In the genomic region with DNA sequence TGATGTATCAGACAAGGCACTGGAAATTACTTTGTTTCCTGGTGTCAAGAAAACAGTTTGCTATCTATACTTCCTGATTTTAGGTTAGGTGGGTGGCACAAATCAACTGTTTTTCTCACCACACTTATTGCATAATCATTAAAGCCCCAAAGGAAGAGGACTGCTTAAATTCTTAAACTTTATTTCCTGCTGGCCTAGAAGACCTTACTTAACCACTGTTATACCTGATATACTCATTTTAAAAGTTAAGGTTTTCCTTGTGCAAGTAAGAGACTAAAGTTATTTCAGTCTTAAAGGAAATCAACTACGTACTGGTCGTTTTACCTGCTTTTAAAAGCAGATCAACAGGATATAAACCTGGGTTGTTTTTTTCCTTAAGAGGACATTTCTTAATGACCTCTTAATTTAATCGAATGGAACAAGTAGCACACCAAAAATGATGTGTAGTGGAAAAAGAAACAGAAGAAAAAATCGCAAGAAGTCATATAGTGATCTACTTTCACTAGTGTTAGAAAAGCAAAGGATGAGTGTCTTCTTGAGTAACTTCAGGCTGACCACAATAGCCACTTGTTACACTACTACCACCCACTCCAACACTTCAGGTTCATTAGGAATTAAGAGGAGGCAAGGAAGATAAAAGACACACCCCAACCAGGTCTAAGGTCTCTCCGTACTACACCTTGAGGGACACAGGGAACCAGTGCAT, we compare ENCODE assay signal across 8 cellular contexts. TPM values are rescaled to one million over a fixed set of nuclear protein-coding genes. Genes with fewer than 3 reads are reported as not detected.
DNase-seq lines count a peak whose midpoint lies in the region; ATAC-seq, FAIRE-seq and TF ChIP-seq lines count a peak whose summit lies in the region.

No MANE protein-coding gene starts in this region.

- peaks cover 2% of the 10 kb centered on the region for H3K4me1 ChIP-seq in effector memory CD4-positive, alpha-beta T cell (ENCODE audit: control insufficient read depth, insufficient read depth, low read length, poor library complexity, severe bottlenecking)
- peaks cover 5% of the 10 kb centered on the region in 2 donors for H3K4me1 ChIP-seq in mucosa of rectum (ENCODE audit: control insufficient read depth in 2 of 2, insufficient read depth in 2 of 2, low read length in 2 of 2)

- peak overlapping the region; percentile 81 for H3K27ac ChIP-seq in effector memory CD4-positive, alpha-beta T cell (ENCODE audit: insufficient read depth, low read length, poor library complexity, severe bottlenecking)
- peak overlapping the region; percentile 82 to 90 for H3K27ac ChIP-seq in mucosa of rectum (ENCODE audit: low read depth in 2 of 2, low read length in 2 of 2)

- peaks cover 81% of the 10 kb centered on the region for H3K4me1 Mint-ChIP-seq in activated T-cell treated with anti-CD3 and anti-CD28 coated beads, Interleukin-2, amount 50 U/mL, for 72 hours (ENCODE audit: low read depth)

- peak overlapping the region; percentile 88 to 92 for H3K9ac ChIP-seq in mucosa of rectum (ENCODE audit: low read depth in 1 of 2, low read length in 2 of 2)

- H3K27me3 ChIP-seq in effector memory CD4-positive, alpha-beta T cell (replicated peaks; ENCODE audit: control insufficient read depth, insufficient read depth, low read length, poor library complexity, severe bottlenecking) = no peaks in the 10 kb centered on the region
- H3K27me3 ChIP-seq in mucosa of rectum (ENCODE audit: control insufficient read depth in 2 of 2, insufficient read depth in 2 of 2, low read length in 2 of 2) = no peaks in the 10 kb centered on the region

- no peak for FAIRE-seq in H54 (lab: Jason Lieb, UNC)

- no peaks in the 10 kb centered on the region for H3K36me3 ChIP-seq in effector memory CD4-positive, alpha-beta T cell (ENCODE audit: control insufficient read depth, insufficient read depth, low read length)
- peaks cover 0 to 3% of the 10 kb centered on the region in 2 donors for H3K36me3 ChIP-seq in mucosa of rectum (ENCODE audit: control insufficient read depth in 2 of 2, insufficient read depth in 2 of 2, low read length in 2 of 2)

- no peaks in the 10 kb centered on the region for H3K27me3 Mint-ChIP-seq in activated T-cell treated with anti-CD3 and anti-CD28 coated beads, Interleukin-2, amount 50 U/mL, for 72 hours (ENCODE audit: low read depth)

- H3K4me3 Mint-ChIP-seq in activated T-cell treated with anti-CD3 and anti-CD28 coated beads, Interleukin-2, amount 50 U/mL, for 72 hours = peak overlapping the region; percentile 95 to 98

- H3K4me3 ChIP-seq in effector memory CD4-positive, alpha-beta T cell (ENCODE audit: insufficient read depth, low read depth, low read length, poor library complexity, severe bottlenecking) = peak overlapping the region; percentile 87
- peak overlapping the region; percentile 80 to 94 for H3K4me3 ChIP-seq in mucosa of rectum (ENCODE audit: low read length in 2 of 2)

- DNase-seq in activated T-cell treated with anti-CD3 and anti-CD28 coated beads, Interleukin-2, amount 50 U/mL, for 72 hours = peak; percentile 35 to 37
- DNase-seq in activated T-cell treated with anti-CD3 and anti-CD28 coated beads, Interleukin-2, amount 50 U/mL, for 1 hour = no peak
- DNase-seq in SIG-M5 (lab: John Stamatoyannopoulos, UW) (peak; percentile 66), H54 (ENCODE audit: insufficient read length, low spot score) (no peak), hepatic stellate cell (ENCODE audit: low spot score) (no peak)
- no peak for DNase-seq in effector memory CD4-positive, alpha-beta T cell

- peaks cover 0 to 9% of the 10 kb centered on the region in 2 donors for H3K36me3 Mint-ChIP-seq in activated T-cell treated with anti-CD3 and anti-CD28 coated beads, Interleukin-2, amount 50 U/mL, for 72 hours (ENCODE audit: insufficient read depth in 2 of 2)

- H3K27ac Mint-ChIP-seq in activated T-cell treated with anti-CD3 and anti-CD28 coated beads, Interleukin-2, amount 50 U/mL, for 72 hours = peak overlapping the region; percentile 95

- H3K9me3 Mint-ChIP-seq in activated T-cell treated with anti-CD3 and anti-CD28 coated beads, Interleukin-2, amount 50 U/mL, for 72 hours = no peaks in the 10 kb centered on the region

- no peaks in the 10 kb centered on the region for H3K9me3 ChIP-seq in effector memory CD4-positive, alpha-beta T cell (ENCODE audit: control insufficient read depth, low read length)
- no peaks in the 10 kb centered on the region for H3K9me3 ChIP-seq in mucosa of rectum (ENCODE audit: control insufficient read depth in 2 of 2, low read length in 2 of 2)

- ATAC-seq in activated T-cell treated with anti-CD3 and anti-CD28 coated beads, Interleukin-2, amount 50 U/mL, for 72 hours (replicated peaks in 1 of 2) = peak; percentile 74 to 76
- ATAC-seq in HG03159 (IDR thresholded peaks at IDR 0.05; ENCODE audit: unreplicated experiment) = no peak

- no peak for TF ChIP-seq POLR2A in H54 (IDR thresholded peaks at IDR 0.05; ENCODE audit: low read depth, low read length)

RNA-seq across cellular contexts. Expression of a gene that starts 1.0 kb away (rescaled TPM):
- total RNA-seq in activated T-cell treated with anti-CD3 and anti-CD28 coated beads, Interleukin-2, amount 50 U/mL, for 72 hours = 10 to 100 TPM; 60.7 to 66.0 TPM

Comparison
In these comparisons a context has a peak if more than half of its experiments do, and no peak if none do; other contexts are left out.
1. DNase-seq: peak in activated T-cell treated with anti-CD3 and anti-CD28 coated beads, Interleukin-2, amount 50 U/mL, for 72 hours (2 of 2) and SIG-M5 (single experiment); none in activated T-cell treated with anti-CD3 and anti-CD28 coated beads, Interleukin-2, amount 50 U/mL, for 1 hour (single experiment), effector memory CD4-positive, alpha-beta T cell (0 of 3), H54 (single experiment) and hepatic stellate cell (single experiment).